1 cellular context compared by ENCODE assay signal in the genomic region with DNA sequence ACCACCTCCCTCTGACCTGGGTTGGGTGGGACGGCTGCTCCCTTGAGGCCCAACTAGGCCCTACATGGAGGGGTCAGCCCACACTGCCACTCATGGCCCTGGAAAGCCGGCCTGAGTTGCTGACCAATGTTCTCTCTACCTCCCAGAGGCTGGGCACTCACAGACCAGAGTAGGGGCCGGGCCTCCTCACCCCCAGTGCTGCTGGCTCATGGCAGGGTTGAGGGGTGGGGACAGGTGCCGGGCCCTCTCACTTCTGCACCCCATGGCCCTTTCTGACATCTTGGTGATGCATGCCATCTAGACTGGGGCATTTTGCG.
TF ChIP-seq lines count a peak whose summit lies in the region.

No MANE protein-coding gene starts in this region.

TF ChIP-seq in HepG2, 621 proteins besides CTCF, POLR2A, EP300 and RAD21 (continued from another document):
- TF ChIP-seq ZNF34 (CRISPR knock-in tag; IDR thresholded peaks at IDR 0.05; ENCODE audit: borderline replicate concordance) (no peak), ZNF136 (CRISPR knock-in tag; IDR thresholded peaks at IDR 0.05; ENCODE audit: low read depth) (no peak)
